Comparison of ENCODE assay signal across 8 cellular contexts in the genomic region with DNA sequence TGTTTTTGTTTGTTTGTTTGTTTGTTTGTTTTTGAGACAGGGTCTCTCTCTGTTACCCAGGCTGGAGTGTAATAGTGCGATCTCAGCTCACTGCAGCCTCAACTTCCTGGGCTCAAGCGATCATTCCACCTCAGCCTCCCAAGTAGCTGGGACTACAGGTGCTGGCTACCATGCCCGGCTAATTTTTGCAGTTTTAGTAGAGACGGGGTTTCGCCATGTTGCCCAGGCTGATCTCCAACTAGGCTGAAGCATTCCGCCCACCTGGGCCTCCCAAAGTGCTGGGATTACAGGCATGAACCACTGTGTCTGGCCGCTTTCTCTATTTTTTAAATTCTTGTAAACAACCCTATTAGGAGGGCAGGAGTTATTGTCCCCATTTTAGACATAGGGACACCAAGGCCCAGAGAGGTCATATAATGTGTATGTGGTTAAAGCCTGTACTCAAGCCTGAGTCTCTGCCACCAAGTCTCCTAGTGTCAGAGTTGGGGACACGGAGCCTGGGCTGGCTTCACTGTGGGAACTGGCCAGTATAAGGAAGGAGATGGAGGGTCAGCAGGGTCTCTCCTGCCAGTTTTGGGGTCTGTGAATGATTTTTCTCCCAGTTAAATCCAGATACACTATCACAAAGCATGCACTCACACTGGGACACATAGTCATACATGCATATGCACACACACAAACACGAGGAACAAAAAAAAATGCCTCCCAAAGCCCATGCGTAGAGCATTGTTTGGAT. TPM values are rescaled to one million over a fixed set of nuclear protein-coding genes. Genes with fewer than 3 reads are reported as not detected.
DNase-seq lines count a peak whose midpoint lies in the region; ATAC-seq and TF ChIP-seq lines count a peak whose summit lies in the region.

No MANE protein-coding gene starts in this region.

- H3K4me3 ChIP-seq in WI38 (ENCODE audit: low read depth, low read length) (peak overlapping the region; percentile 94), fibroblast of villous mesenchyme (ENCODE audit: low read depth, low read length) (peak overlapping the region; percentile 97)

- DNase-seq in T-helper 1 cell (no peak), fibroblast of villous mesenchyme (ENCODE audit: low read depth) (no peak), foreskin keratinocyte (no peak), NCI-H187 treated with DMSO at 0.1 percent for 48 hours (lab: John Stamatoyannopoulos, UW) (no peak)
- DNase-seq in stimulated activated naive CD8-positive, alpha-beta T cell treated with anti-CD3 and anti-CD28 coated beads, Interleukin-15, amount 100 ng/mL, for 72 hours = no peak
- DNase-seq in activated effector memory CD4-positive, alpha-beta T cell treated with anti-CD3 and anti-CD28 coated beads, Interleukin-2, amount 50 U/mL, for 16 hours = no peak

- H3K27me3 ChIP-seq in foreskin keratinocyte = no peaks in the 10 kb centered on the region

- TF ChIP-seq CTCF in WI38 (IDR thresholded peaks at IDR 0.05; ENCODE audit: low read depth, low read length) = no peak
- no peak for TF ChIP-seq CTCF in fibroblast of villous mesenchyme (IDR thresholded peaks at IDR 0.05; ENCODE audit: insufficient read depth, low read depth, low read length)
- TF ChIP-seq CTCF in foreskin keratinocyte (conservative IDR thresholded peaks at IDR 0.05) = no peak

- H3K9me3 Mint-ChIP-seq in T-helper 1 cell treated with Interleukin-12 subunit alpha and Interleukin-12 subunit beta and Interleukin-4 antibody, amounts not matched to agents 30 μg/mL and 1 μg/mL, for 36 hours = no peaks in the 10 kb centered on the region
- H3K9me3 Mint-ChIP-seq in stimulated activated naive CD8-positive, alpha-beta T cell treated with anti-CD3 and anti-CD28 coated beads, Interleukin-15, amount 100 ng/mL, for 72 hours = no peaks in the 10 kb centered on the region

- H3K27ac Mint-ChIP-seq in T-helper 1 cell treated with Interleukin-12 subunit alpha and Interleukin-12 subunit beta and Interleukin-4 antibody, amounts not matched to agents 30 μg/mL and 1 μg/mL, for 36 hours = peak overlapping the region; percentile 99
- peak overlapping the region; percentile 98 to 99 for H3K27ac Mint-ChIP-seq in stimulated activated naive CD8-positive, alpha-beta T cell treated with anti-CD3 and anti-CD28 coated beads, Interleukin-15, amount 100 ng/mL, for 72 hours

- no peaks in the 10 kb centered on the region for H3K27me3 Mint-ChIP-seq in T-helper 1 cell treated with Interleukin-12 subunit alpha and Interleukin-12 subunit beta and Interleukin-4 antibody, amounts not matched to agents 30 μg/mL and 1 μg/mL, for 36 hours (ENCODE audit: low read depth)
- H3K27me3 Mint-ChIP-seq in stimulated activated naive CD8-positive, alpha-beta T cell treated with anti-CD3 and anti-CD28 coated beads, Interleukin-15, amount 100 ng/mL, for 72 hours = no peaks in the 10 kb centered on the region

- no peak overlapping the region for H3K27ac ChIP-seq in foreskin keratinocyte

- H3K4me1 ChIP-seq in foreskin keratinocyte = peaks cover 8% of the 10 kb centered on the region

- peaks cover 33% of the 10 kb centered on the region for H3K36me3 Mint-ChIP-seq in T-helper 1 cell treated with Interleukin-12 subunit alpha and Interleukin-12 subunit beta and Interleukin-4 antibody, amounts not matched to agents 30 μg/mL and 1 μg/mL, for 36 hours (ENCODE audit: low read depth)

- peak overlapping the region; percentile 100 for H3K4me3 Mint-ChIP-seq in T-helper 1 cell treated with Interleukin-12 subunit alpha and Interleukin-12 subunit beta and Interleukin-4 antibody, amounts not matched to agents 30 μg/mL and 1 μg/mL, for 36 hours
- H3K4me3 Mint-ChIP-seq in stimulated activated naive CD8-positive, alpha-beta T cell treated with anti-CD3 and anti-CD28 coated beads, Interleukin-15, amount 100 ng/mL, for 72 hours = peak overlapping the region; percentile 95 to 96

- peak; percentile 10 for ATAC-seq in stimulated activated naive CD8-positive, alpha-beta T cell treated with anti-CD3 and anti-CD28 coated beads, Interleukin-15, amount 100 ng/mL, for 72 hours
- no peak for ATAC-seq in foreskin keratinocyte

- peaks cover 43% of the 10 kb centered on the region for H3K4me1 Mint-ChIP-seq in T-helper 1 cell treated with Interleukin-12 subunit alpha and Interleukin-12 subunit beta and Interleukin-4 antibody, amounts not matched to agents 30 μg/mL and 1 μg/mL, for 36 hours (ENCODE audit: low read depth)
- peaks cover 60% of the 10 kb centered on the region for H3K4me1 Mint-ChIP-seq in stimulated activated naive CD8-positive, alpha-beta T cell treated with anti-CD3 and anti-CD28 coated beads, Interleukin-15, amount 100 ng/mL, for 72 hours

RNA-seq across cellular contexts. Expression of a gene that starts 2.0 kb away (rescaled TPM):
- total RNA-seq in fibroblast of villous mesenchyme (31.6 and 35.0 TPM in 2 replicates), foreskin keratinocyte (18.2 and 19.5 TPM in 2 replicates)
- 11.2 and 11.9 TPM in 2 replicates for polyA plus RNA-seq in foreskin keratinocyte

RNA-seq across cellular contexts. Expression of a gene that starts 27.5 kb away (rescaled TPM):
- 107 and 196 TPM in 2 replicates for total RNA-seq in fibroblast of villous mesenchyme
- 74.7 and 83.4 TPM in 2 replicates for total RNA-seq in foreskin keratinocyte
- 36.6 and 45.8 TPM in 2 replicates for polyA plus RNA-seq in foreskin keratinocyte
